ENCODE assay signal across 27 cellular contexts in genomic region chr10:43825421-43825820, GRCh38.
DNase-seq lines count a peak whose midpoint lies in the region; ATAC-seq and TF ChIP-seq lines count a peak whose summit lies in the region.
"Had no signal": no experiment of that assay in that cellular context is flagged by ENCODE, and none has a peak within 500 bp of the region (broad histone marks: within the 10 kb centered on the region; RNA-seq: fewer than 3 reads in every experiment).

No MANE protein-coding gene starts in this region.

- H3K27me3 Mint-ChIP-seq in stimulated activated naive CD8-positive, alpha-beta T cell treated with anti-CD3 and anti-CD28 coated beads, Interleukin-15, amount 100 ng/mL, for 72 hours, result no peaks in the 10 kb centered on the region
- H3K27me3 Mint-ChIP-seq in mesothelial cell of epicardium (ENCODE audit: low read depth), result peaks cover 12% of the 10 kb centered on the region

- intact Hi-C loops in lower lobe of right lung (cut with DNase I) (no loop called here), aorta (cut with DNase I) (loop anchor here (5.0 to 10.0 kb wide), 2 partner anchors 37 to 131 kb away; no protein-coding TSS in a partner anchor)

- ATAC-seq in stimulated activated naive CD8-positive, alpha-beta T cell treated with anti-CD3 and anti-CD28 coated beads, Interleukin-15, amount 100 ng/mL, for 72 hours, result peak; percentile 8
- no peak for ATAC-seq in stimulated activated naive CD8-positive, alpha-beta T cell treated with anti-CD3 and anti-CD28 coated beads, Interleukin-15, Interleukin-2, amounts not matched to agents 100 U/mL and 50 U/mL, for 24 hours
- ATAC-seq in lower lobe of right lung (peak in 1 of 2 donors; percentile 6), aorta (ENCODE audit: low FRiP score) (peak; percentile 25)
- ATAC-seq: activated CD4-positive, CD25-positive, alpha-beta regulatory T cell treated with anti-CD3 and anti-CD28 coated beads, Interleukin-2, amount 50 U/mL, for 24 hours; activated T-cell treated with anti-CD3 and anti-CD28 coated beads, Interleukin-2, amount 50 U/mL, for 72 hours; HCT116 had no signal

- H3K4me3 ChIP-seq in lower lobe of right lung, result no peak overlapping the region
- no peak overlapping the region for H3K4me3 ChIP-seq in skin epidermis
- no peak overlapping the region for H3K4me3 ChIP-seq in aorta (ENCODE audit: low read length in 2 of 2)
- H3K4me3 ChIP-seq: BLaER1 treated with 17β-estradiol and CSF1 and Interleukin-3, amounts not matched to agents 10 nM and 100 nM; lung; pancreas had no signal

- H3K27ac ChIP-seq in lower lobe of right lung (peak overlapping the region; percentile 61), skin epidermis (peak overlapping the region in 12 of 21 experiments; percentile 7 to 69 (median 55)), aorta (ENCODE audit: low read depth in 1 of 2, low read length in 2 of 2) (peak overlapping the region; percentile 61 to 90)
- H3K27ac ChIP-seq: BLaER1 treated with 17β-estradiol and CSF1 and Interleukin-3, amounts not matched to agents 10 nM and 100 nM had no signal

- H3K4me1 ChIP-seq in lower lobe of right lung (no peaks in the 10 kb centered on the region), aorta (ENCODE audit: control insufficient read depth in 1 of 2, insufficient read depth in 2 of 2, low read length in 2 of 2) (no peaks in the 10 kb centered on the region)

- H3K27me3 ChIP-seq in lower lobe of right lung (ENCODE audit: low read depth), result no peaks in the 10 kb centered on the region
- H3K27me3 ChIP-seq in aorta (ENCODE audit: control insufficient read depth in 1 of 2, insufficient read depth in 2 of 2, low read length in 1 of 2), result no peaks in the 10 kb centered on the region
- H3K27me3 ChIP-seq: BLaER1 treated with 17β-estradiol and CSF1 and Interleukin-3, amounts not matched to agents 10 nM and 100 nM; pancreas had no signal

- no peaks in the 10 kb centered on the region for H3K36me3 Mint-ChIP-seq in mesothelial cell of epicardium
- H3K36me3 Mint-ChIP-seq: naive B cell had no signal

- H3K9me3 ChIP-seq in lower lobe of right lung, result no peaks in the 10 kb centered on the region
- H3K9me3 ChIP-seq in aorta (ENCODE audit: control insufficient read depth, low read length), result no peaks in the 10 kb centered on the region
- H3K9me3 ChIP-seq: pancreas had no signal

- H3K36me3 ChIP-seq in lower lobe of right lung, result no peaks in the 10 kb centered on the region
- no peaks in the 10 kb centered on the region for H3K36me3 ChIP-seq in aorta (ENCODE audit: control insufficient read depth in 1 of 2, insufficient read depth in 2 of 2, low read length in 1 of 2)
- H3K36me3 ChIP-seq: BLaER1 treated with 17β-estradiol and CSF1 and Interleukin-3, amounts not matched to agents 10 nM and 100 nM; pancreas had no signal

- DNase-seq in stimulated activated naive CD8-positive, alpha-beta T cell treated with anti-CD3 and anti-CD28 coated beads, Interleukin-15, amount 100 ng/mL, for 72 hours, result no peak
- no peak for DNase-seq in stimulated activated naive CD8-positive, alpha-beta T cell treated with anti-CD3 and anti-CD28 coated beads, Interleukin-15, Interleukin-2, amounts not matched to agents 100 U/mL and 50 U/mL, for 24 hours
- DNase-seq in lower lobe of right lung (no peak), aorta (no peak), SHP77 treated with DMSO at 0.1 percent for 48 hours (lab: John Stamatoyannopoulos, UW) (no peak), mesothelial cell of epicardium (ENCODE audit: low spot score in 2 of 2, unreplicated experiment in 2 of 2) (no peak), activated gamma-delta T cell treated with Interleukin-2 at 50 U/mL for 16 hours (no peak)
- DNase-seq: ACHN; activated CD8-positive, alpha-beta memory T cell treated with anti-CD3 and anti-CD28 coated beads for 24 hours; activated naive CD4-positive, alpha-beta T cell treated with anti-CD3 and anti-CD28 coated beads, Interleukin-2, amount 50 U/mL, for 16 hours; activated T-cell treated with anti-CD3 and anti-CD28 coated beads, Interleukin-2, amount 50 U/mL, for 72 hours; head of caudate nucleus; Kasumi-1; naive B cell; NCI-H1048; NCI-H2029 treated with DMSO at 0.1 percent for 48 hours; RPMI8226; small intestine; stimulated activated CD4-positive, alpha-beta T cell treated with anti-CD3 and anti-CD28 coated beads, Interleukin-2, amount 100 ng/mL, for 48 hours; stimulated activated naive CD4-positive, alpha-beta T cell treated with Interleukin-2 at 50 U/mL for 16 hours; T1000 had no signal

- 93 to 94% methylated on average over 19 to 20 of the region's 20 CpGs for WGBS in aorta, 2 donors

- no peak overlapping the region for H3K4me3 Mint-ChIP-seq in stimulated activated naive CD8-positive, alpha-beta T cell treated with anti-CD3 and anti-CD28 coated beads, Interleukin-15, amount 100 ng/mL, for 72 hours
- H3K4me3 Mint-ChIP-seq in mesothelial cell of epicardium, result no peak overlapping the region
- H3K4me3 Mint-ChIP-seq: activated T-cell treated with anti-CD3 and anti-CD28 coated beads, Interleukin-2, amount 50 U/mL, for 72 hours; naive B cell had no signal

- H3K9me3 Mint-ChIP-seq in stimulated activated naive CD8-positive, alpha-beta T cell treated with anti-CD3 and anti-CD28 coated beads, Interleukin-15, amount 100 ng/mL, for 72 hours, result peaks cover 0 to 8% of the 10 kb centered on the region in 2 donors
- H3K9me3 Mint-ChIP-seq in mesothelial cell of epicardium, result peaks cover 17% of the 10 kb centered on the region
- H3K9me3 Mint-ChIP-seq: activated T-cell treated with anti-CD3 and anti-CD28 coated beads, Interleukin-2, amount 50 U/mL, for 72 hours had no signal

- TF ChIP-seq CTCF in lower lobe of right lung (IDR thresholded peaks at IDR 0.05), result no peak
- TF ChIP-seq CTCF in mesothelial cell of epicardium (IDR thresholded peaks at IDR 0.05; ENCODE audit: unreplicated experiment), result no peak

- no peak overlapping the region for H3K27ac Mint-ChIP-seq in stimulated activated naive CD8-positive, alpha-beta T cell treated with anti-CD3 and anti-CD28 coated beads, Interleukin-15, amount 100 ng/mL, for 72 hours
- no peak overlapping the region for H3K27ac Mint-ChIP-seq in mesothelial cell of epicardium
- H3K27ac Mint-ChIP-seq: activated T-cell treated with anti-CD3 and anti-CD28 coated beads, Interleukin-2, amount 50 U/mL, for 72 hours had no signal

- H3K4me1 Mint-ChIP-seq in stimulated activated naive CD8-positive, alpha-beta T cell treated with anti-CD3 and anti-CD28 coated beads, Interleukin-15, amount 100 ng/mL, for 72 hours, result peaks cover 18% of the 10 kb centered on the region
- peaks cover 14% of the 10 kb centered on the region for H3K4me1 Mint-ChIP-seq in mesothelial cell of epicardium
- H3K4me1 Mint-ChIP-seq: naive B cell had no signal
